Comparison of ENCODE assay signal across 1 cellular context in the genomic region with DNA sequence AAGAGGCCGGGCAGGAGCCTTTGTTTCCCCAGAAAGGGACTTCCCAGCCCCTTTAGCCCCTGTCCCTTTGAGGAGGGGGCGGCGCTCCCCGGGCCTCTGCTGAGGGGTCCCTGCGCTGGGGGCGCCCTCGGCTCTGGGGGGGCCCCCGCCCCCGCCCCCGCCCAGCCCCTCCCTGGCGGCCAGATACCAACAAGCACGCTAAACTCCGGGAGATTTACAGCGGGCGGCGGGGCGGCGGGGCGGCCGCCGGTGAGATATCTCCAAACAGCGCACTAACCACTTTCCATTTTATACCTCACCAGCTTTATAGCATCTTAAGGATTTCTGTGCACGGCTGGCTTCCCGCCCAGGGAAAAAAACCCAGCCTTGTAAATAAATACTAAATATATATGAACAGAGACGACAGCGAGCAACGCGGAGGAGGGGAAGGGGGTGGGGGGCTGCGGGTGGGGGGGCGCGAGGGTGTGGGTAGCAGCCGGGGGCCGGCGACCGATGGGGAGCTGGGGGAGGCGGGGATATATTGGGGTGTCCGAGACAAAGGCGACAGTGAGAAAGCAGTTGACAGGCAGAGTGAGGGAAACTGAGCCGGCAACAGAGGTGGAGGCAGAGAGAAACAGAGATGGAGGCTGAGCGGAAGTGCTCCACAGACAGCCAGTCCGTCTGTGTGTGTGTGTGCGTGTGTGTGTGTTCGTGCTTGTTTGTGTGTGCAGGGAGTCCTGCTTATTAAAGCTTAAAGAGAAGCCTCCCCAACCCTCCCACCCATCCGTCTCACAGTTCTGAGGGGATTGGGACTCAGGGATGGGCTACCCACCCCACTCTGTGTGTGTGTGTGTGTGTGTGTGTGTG.
TF ChIP-seq lines count a peak whose summit lies in the region.

No MANE protein-coding gene starts in this region.

TF ChIP-seq in WTC11, 78 proteins besides CTCF, POLR2A, EP300 and RAD21 (continued from another document):
- TF ChIP-seq TCF7 (CRISPR knock-in tag; IDR thresholded peaks at IDR 0.05; ENCODE audit: low read depth) (no peak), E2F5 (CRISPR knock-in tag; IDR thresholded peaks at IDR 0.05) (no peak), ERG (CRISPR knock-in tag; IDR thresholded peaks at IDR 0.05) (no peak), ATF1 (CRISPR knock-in tag; IDR thresholded peaks at IDR 0.05) (no peak), TEAD4 (CRISPR knock-in tag; IDR thresholded peaks at IDR 0.05) (no peak), ZNF317 (CRISPR knock-in tag; IDR thresholded peaks at IDR 0.05; ENCODE audit: borderline replicate concordance, low read depth) (no peak), USF2 (CRISPR knock-in tag; IDR thresholded peaks at IDR 0.05) (no peak), GRHL2 (CRISPR knock-in tag; IDR thresholded peaks at IDR 0.05; ENCODE audit: insufficient replicate concordance, severe bottlenecking) (no peak)
